ENCODE assay signal across 1 cellular context in the genomic region with DNA sequence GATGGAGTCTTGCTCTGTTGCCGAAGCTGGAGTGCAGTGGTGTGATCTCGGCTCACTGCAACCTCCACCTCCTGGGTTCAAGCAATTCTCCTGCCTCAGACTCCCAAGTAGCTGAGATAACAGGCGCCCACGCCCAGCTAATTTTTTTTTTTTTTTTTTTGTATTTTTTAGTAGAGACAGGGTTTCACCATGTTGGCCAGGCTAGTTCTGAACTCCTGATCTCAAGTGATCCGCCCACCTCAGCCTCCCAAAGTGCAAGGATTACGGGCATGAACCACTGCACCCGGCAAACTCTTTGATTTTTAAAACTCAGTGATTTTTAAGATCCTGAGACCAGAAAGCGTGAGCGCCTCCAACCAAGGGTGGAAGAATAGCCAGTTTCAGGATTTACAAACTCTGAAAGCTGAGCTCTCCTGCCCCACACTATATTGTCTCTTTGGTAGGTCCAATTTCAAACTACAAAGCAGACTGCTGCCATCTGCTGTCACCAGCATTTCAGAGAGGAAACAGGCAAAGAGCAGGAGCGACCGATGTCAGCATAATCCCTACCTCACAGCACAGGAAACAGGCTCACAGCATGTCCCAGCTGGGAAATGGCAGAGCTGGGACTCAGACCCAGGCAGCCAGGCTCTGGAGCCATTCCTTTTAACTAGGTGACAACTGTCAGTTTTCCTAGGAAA.
TF ChIP-seq lines count a peak whose summit lies in the region.

No MANE protein-coding gene starts in this region.

TF ChIP-seq in SK-N-SH, 30 proteins besides CTCF, POLR2A, EP300 and RAD21:
- TF ChIP-seq TCF12 (IDR thresholded peaks at IDR 0.05) (no peak), SMC3 (IDR thresholded peaks at IDR 0.05; ENCODE audit: low read depth, low read length) (peak; percentile 17; the same call in 1 of the 2 replicates)
